ENCODE assay signal across 10 cellular contexts in genomic region chr18:33116376-33116775, GRCh38.
DNase-seq lines count a peak whose midpoint lies in the region; ATAC-seq and TF ChIP-seq lines count a peak whose summit lies in the region.
"Had no signal": no experiment of that assay in that cellular context is flagged by ENCODE, and none has a peak within 500 bp of the region (broad histone marks: within the 10 kb centered on the region; RNA-seq: fewer than 3 reads in every experiment).

No MANE protein-coding gene starts in this region.

- H3K27ac Mint-ChIP-seq in osteocyte (ENCODE audit: unreplicated experiment): no peak overlapping the region
- H3K27ac Mint-ChIP-seq: natural killer cell treated with Interleukin-12 subunit alpha and Interleukin-12 subunit beta and Interleukin-15 and Interleukin-18, amount 100 ng/mL, for 72 hours had no signal

- no peak overlapping the region for H3K9ac ChIP-seq in endocrine pancreas (ENCODE audit: control insufficient read depth, insufficient read depth, low read length)

- H3K27me3 ChIP-seq in endocrine pancreas (ENCODE audit: control insufficient read depth, insufficient read depth, low read length): no peaks in the 10 kb centered on the region

- H3K4me1 Mint-ChIP-seq in osteocyte (ENCODE audit: unreplicated experiment): peaks cover 4% of the 10 kb centered on the region

- H3K36me3 Mint-ChIP-seq in osteocyte (ENCODE audit: unreplicated experiment): no peaks in the 10 kb centered on the region
- H3K36me3 Mint-ChIP-seq: natural killer cell treated with Interleukin-12 subunit alpha and Interleukin-12 subunit beta and Interleukin-15 and Interleukin-18, amount 100 ng/mL, for 72 hours had no signal

- H3K36me3 ChIP-seq in endocrine pancreas (ENCODE audit: control insufficient read depth, insufficient read depth, low read length): no peaks in the 10 kb centered on the region

- TF ChIP-seq CTCF in LNCaP clone FGC (IDR thresholded peaks at IDR 0.05; ENCODE audit: control insufficient read depth, extremely low read depth, insufficient read depth) (no peak), osteocyte (IDR thresholded peaks at IDR 0.05) (no peak)

- H3K9me3 ChIP-seq in endocrine pancreas (ENCODE audit: control insufficient read depth, low read length): no peaks in the 10 kb centered on the region

- H3K27me3 Mint-ChIP-seq in osteocyte (ENCODE audit: unreplicated experiment): no peaks in the 10 kb centered on the region
- H3K27me3 Mint-ChIP-seq: natural killer cell treated with Interleukin-12 subunit alpha and Interleukin-12 subunit beta and Interleukin-15 and Interleukin-18, amount 100 ng/mL, for 72 hours had no signal

- H3K4me3 Mint-ChIP-seq in osteocyte (ENCODE audit: unreplicated experiment): no peak overlapping the region
- H3K4me3 Mint-ChIP-seq: natural killer cell treated with Interleukin-12 subunit alpha and Interleukin-12 subunit beta and Interleukin-15 and Interleukin-18, amount 100 ng/mL, for 72 hours had no signal

- no peaks in the 10 kb centered on the region for H3K9me3 Mint-ChIP-seq in osteocyte (ENCODE audit: unreplicated experiment)

- ATAC-seq in HG02623 (IDR thresholded peaks at IDR 0.05; ENCODE audit: unreplicated experiment) (no peak), GM21390 (IDR thresholded peaks at IDR 0.05; ENCODE audit: unreplicated experiment) (no peak)
- ATAC-seq: natural killer cell treated with Interleukin-12 subunit alpha and Interleukin-12 subunit beta and Interleukin-15 and Interleukin-18, amount 100 ng/mL, for 72 hours had no signal

- peaks cover 12% of the 10 kb centered on the region for H3K4me1 ChIP-seq in endocrine pancreas (ENCODE audit: control insufficient read depth, insufficient read depth, low read length)

- DNase-seq in LNCaP clone FGC (ENCODE audit: low read depth) (peak; percentile 48), NCI-H510A (lab: John Stamatoyannopoulos, UW) (peak; percentile 68), smooth muscle cell of the brain vasculature (ENCODE audit: low read depth, low spot score) (peak; percentile 83), osteocyte (ENCODE audit: extremely low spot score, unreplicated experiment) (no peak)
- DNase-seq: stimulated activated CD4-positive, alpha-beta T cell treated with anti-CD3 and anti-CD28 coated beads, Interleukin-1b, Interleukin-23, amount 100 ng/mL, for 48 hours; T1000 had no signal

- no peak overlapping the region for H3K4me3 ChIP-seq in LNCaP clone FGC (ENCODE audit: low read depth, low read length)
- H3K4me3 ChIP-seq in endocrine pancreas (ENCODE audit: control insufficient read depth, insufficient read depth, low read length): peak overlapping the region; percentile 45
